ENCODE assay signal across 9 cellular contexts in the genomic region with DNA sequence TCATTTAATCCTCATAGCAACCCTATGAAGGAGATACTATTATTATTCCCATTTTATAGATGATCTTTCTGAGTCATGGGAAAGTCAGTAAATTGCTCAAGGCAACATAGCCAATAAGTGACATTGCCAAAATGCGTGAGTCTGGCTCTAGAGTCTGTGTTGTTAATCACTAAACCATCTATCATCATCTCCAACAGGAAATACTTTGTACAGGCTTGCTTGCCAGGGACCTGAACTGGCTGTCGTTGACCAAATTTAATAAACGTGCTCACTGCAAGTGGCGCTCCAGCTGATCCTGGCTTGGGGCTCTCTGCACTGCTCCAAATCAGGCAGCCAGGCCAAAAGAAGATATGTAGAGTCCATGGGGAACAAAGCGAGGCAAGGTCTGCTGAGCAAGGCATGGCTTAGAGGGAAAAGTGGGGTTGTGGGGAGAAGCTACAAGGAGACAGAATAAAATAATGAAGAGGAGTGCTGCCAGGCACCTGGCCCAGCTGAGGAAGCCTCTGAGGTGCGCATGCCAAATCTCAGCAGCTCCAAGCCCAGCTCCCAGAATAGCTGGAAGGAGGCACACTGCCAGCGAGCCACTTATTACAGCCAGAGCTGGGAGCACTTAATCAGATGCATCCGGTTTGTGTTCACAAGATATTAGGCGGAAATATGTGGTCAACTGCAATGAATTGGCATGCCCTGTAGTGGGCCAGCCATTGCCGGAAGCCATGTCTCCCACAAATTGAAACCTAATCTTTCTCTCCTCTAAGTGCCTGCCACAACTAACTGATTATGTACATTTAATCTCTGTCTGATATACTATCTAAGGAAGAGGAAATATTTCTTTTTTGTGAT. TPM values are rescaled to one million over a fixed set of nuclear protein-coding genes. Genes with fewer than 3 reads are reported as not detected.
DNase-seq lines count a peak whose midpoint lies in the region; FAIRE-seq and TF ChIP-seq lines count a peak whose summit lies in the region.
"Had no signal": no experiment of that assay in that cellular context is flagged by ENCODE, and none has a peak within 500 bp of the region (broad histone marks: within the 10 kb centered on the region; RNA-seq: fewer than 3 reads in every experiment).

No MANE protein-coding gene starts in this region.

- H3K27ac ChIP-seq in VCaP (peak overlapping the region; percentile 71), hepatocyte (no peak overlapping the region)

- no peaks in the 10 kb centered on the region for H3K27me3 ChIP-seq in hepatocyte

- H3K36me3 Mint-ChIP-seq in activated CD4-positive, alpha-beta memory T cell treated with anti-CD3 and anti-CD28 coated beads, Interleukin-2, amount 10 ng/mL, durations not matched to agents 7 days and 5 days (ENCODE audit: low read depth) = no peaks in the 10 kb centered on the region
- no peaks in the 10 kb centered on the region for H3K36me3 Mint-ChIP-seq in activated CD4-positive, alpha-beta memory T cell treated with anti-CD3 and anti-CD28 coated beads for 36 hours
- H3K36me3 Mint-ChIP-seq in endothelial cell (ENCODE audit: low read depth, unreplicated experiment) = no peaks in the 10 kb centered on the region
- H3K36me3 Mint-ChIP-seq: naive B cell had no signal

- no peak overlapping the region for H3K4me3 ChIP-seq in hepatocyte

- TF ChIP-seq CTCF in VCaP (conservative IDR thresholded peaks at IDR 0.05) (peak; percentile 39; the same call in 1 of the 2 replicates), hepatocyte (IDR thresholded peaks at IDR 0.05; ENCODE audit: poor library complexity) (no peak), endothelial cell (IDR thresholded peaks at IDR 0.05; ENCODE audit: unreplicated experiment) (no peak)

- no peak overlapping the region for H3K27ac Mint-ChIP-seq in activated CD4-positive, alpha-beta memory T cell treated with anti-CD3 and anti-CD28 coated beads, Interleukin-2, amount 10 ng/mL, durations not matched to agents 7 days and 5 days
- no peak overlapping the region for H3K27ac Mint-ChIP-seq in activated CD4-positive, alpha-beta memory T cell treated with anti-CD3 and anti-CD28 coated beads for 36 hours
- H3K27ac Mint-ChIP-seq in endothelial cell (ENCODE audit: unreplicated experiment) = no peak overlapping the region

- no peaks in the 10 kb centered on the region for H3K9me3 ChIP-seq in hepatocyte (ENCODE audit: low read depth)

- peaks cover 13% of the 10 kb centered on the region for H3K4me1 Mint-ChIP-seq in activated CD4-positive, alpha-beta memory T cell treated with anti-CD3 and anti-CD28 coated beads, Interleukin-2, amount 10 ng/mL, durations not matched to agents 7 days and 5 days
- H3K4me1 Mint-ChIP-seq in activated CD4-positive, alpha-beta memory T cell treated with anti-CD3 and anti-CD28 coated beads for 36 hours (ENCODE audit: low read depth) = peaks cover 10% of the 10 kb centered on the region
- no peaks in the 10 kb centered on the region for H3K4me1 Mint-ChIP-seq in endothelial cell (ENCODE audit: unreplicated experiment)

- no peaks in the 10 kb centered on the region for H3K79me2 ChIP-seq in hepatocyte

- WGBS in hepatocyte (ENCODE audit: low lambda C conversion rate, missing lambda C conversion rate) = 64% methylated on average over 10 of the region's 10 CpGs

- H3K36me3 ChIP-seq in hepatocyte (replicated peaks; ENCODE audit: insufficient read depth, low read depth) = no peaks in the 10 kb centered on the region

- DNase-seq in activated CD4-positive, alpha-beta memory T cell treated with anti-CD3 and anti-CD28 coated beads, Interleukin-2, amount 10 ng/mL, durations not matched to agents 7 days and 5 days = peak; percentile 30
- no peak for DNase-seq in activated CD4-positive, alpha-beta memory T cell treated with anti-CD3 and anti-CD28 coated beads for 36 hours
- DNase-seq in HPDE6-E6E7 (ENCODE audit: extremely low spot score) = peak; percentile 54
- peak; percentile 44 for DNase-seq in hepatocyte (ENCODE audit: low spot score)
- peak; percentile 71 for DNase-seq in urothelium cell line (ENCODE audit: low spot score)
- no peak for DNase-seq in endothelial cell (ENCODE audit: low spot score)
- DNase-seq in NK-92 (lab: John Stamatoyannopoulos, UW; ENCODE audit: unreplicated experiment) = no peak
- DNase-seq: naive B cell had no signal

- no peaks in the 10 kb centered on the region for H3K9me2 ChIP-seq in hepatocyte (replicated peaks; ENCODE audit: insufficient read depth)

- H3K27me3 Mint-ChIP-seq in activated CD4-positive, alpha-beta memory T cell treated with anti-CD3 and anti-CD28 coated beads, Interleukin-2, amount 10 ng/mL, durations not matched to agents 7 days and 5 days = peaks cover 3% of the 10 kb centered on the region
- peaks cover 3% of the 10 kb centered on the region for H3K27me3 Mint-ChIP-seq in activated CD4-positive, alpha-beta memory T cell treated with anti-CD3 and anti-CD28 coated beads for 36 hours
- H3K27me3 Mint-ChIP-seq in endothelial cell (ENCODE audit: unreplicated experiment) = peaks cover 2% of the 10 kb centered on the region

- no peak for FAIRE-seq in urothelium cell line (lab: Jason Lieb, UNC)

- H3K4me3 Mint-ChIP-seq in activated CD4-positive, alpha-beta memory T cell treated with anti-CD3 and anti-CD28 coated beads, Interleukin-2, amount 10 ng/mL, durations not matched to agents 7 days and 5 days = no peak overlapping the region
- no peak overlapping the region for H3K4me3 Mint-ChIP-seq in activated CD4-positive, alpha-beta memory T cell treated with anti-CD3 and anti-CD28 coated beads for 36 hours
- no peak overlapping the region for H3K4me3 Mint-ChIP-seq in endothelial cell (ENCODE audit: unreplicated experiment)
- H3K4me3 Mint-ChIP-seq: naive B cell had no signal

- H3K4me2 ChIP-seq in hepatocyte = no peak overlapping the region

- CTCF ChIA-PET in activated CD4-positive, alpha-beta memory T cell treated with anti-CD3 and anti-CD28 coated beads, Interleukin-2, amount 10 ng/mL, durations not matched to agents 7 days and 5 days (lab: Charles Lee) = interaction anchor here (0.6 to 2.3 kb wide), 4 partner anchors 10 to 681 kb away, joined by 3 to 6 read pairs (median 4); no protein-coding TSS in a partner anchor
- CTCF ChIA-PET in activated CD4-positive, alpha-beta memory T cell treated with anti-CD3 and anti-CD28 coated beads for 36 hours (lab: Charles Lee) = interaction anchor here (1.2 to 5.5 kb wide), 6 partner anchors 8 to 307 kb away, joined by 3 to 65 read pairs (median 4); a partner anchor contains a TSS

- POLR2A ChIA-PET in activated CD4-positive, alpha-beta memory T cell treated with anti-CD3 and anti-CD28 coated beads, Interleukin-2, amount 10 ng/mL, durations not matched to agents 7 days and 5 days (lab: Charles Lee) = interaction anchor here (1.6 kb wide), 1 partner anchor 253 kb away, joined by 3 read pairs; no protein-coding TSS in a partner anchor
- POLR2A ChIA-PET in activated CD4-positive, alpha-beta memory T cell treated with anti-CD3 and anti-CD28 coated beads for 36 hours (lab: Charles Lee) = no interaction called here

- intact Hi-C loops in activated CD4-positive, alpha-beta memory T cell treated with anti-CD3 and anti-CD28 coated beads for 36 hours (cut with micrococcal nuclease) = loop anchor here (10.0 kb wide), 1 partner anchor 576 kb away; no protein-coding TSS in a partner anchor

- H4K20me1 ChIP-seq in hepatocyte (ENCODE audit: insufficient read depth, poor library complexity, severe bottlenecking) = no peaks in the 10 kb centered on the region

- H3K9me3 Mint-ChIP-seq in activated CD4-positive, alpha-beta memory T cell treated with anti-CD3 and anti-CD28 coated beads, Interleukin-2, amount 10 ng/mL, durations not matched to agents 7 days and 5 days = no peaks in the 10 kb centered on the region
- H3K9me3 Mint-ChIP-seq in activated CD4-positive, alpha-beta memory T cell treated with anti-CD3 and anti-CD28 coated beads for 36 hours = no peaks in the 10 kb centered on the region
- no peaks in the 10 kb centered on the region for H3K9me3 Mint-ChIP-seq in endothelial cell (ENCODE audit: unreplicated experiment)
- H3K9me3 Mint-ChIP-seq: naive B cell had no signal

- H2AFZ ChIP-seq in hepatocyte = no peak overlapping the region

- no peaks in the 10 kb centered on the region for H3K4me1 ChIP-seq in hepatocyte (ENCODE audit: insufficient read depth)

RNA-seq across cellular contexts. Expression of a gene that starts 43.3 kb away (rescaled TPM):
- total RNA-seq in activated CD4-positive, alpha-beta memory T cell treated with anti-CD3 and anti-CD28 coated beads, Interleukin-2, amount 10 ng/mL, durations not matched to agents 7 days and 5 days = 1 to 10 TPM; 1.5 to 2.5 TPM
- total RNA-seq in activated CD4-positive, alpha-beta memory T cell treated with anti-CD3 and anti-CD28 coated beads for 36 hours = under 1 TPM; 0.14 to 0.15 TPM
- total RNA-seq in hepatocyte (0.16 and 0.60 TPM in 2 replicates), endothelial cell (ENCODE audit: unreplicated experiment) (0.74 TPM)
- 0.65 TPM in 1 of 2 replicates, not detected in the other for polyA plus RNA-seq in hepatocyte

RNA-seq across cellular contexts. Expression of a gene that starts 57.8 kb away (rescaled TPM):
- not detected for total RNA-seq in activated CD4-positive, alpha-beta memory T cell treated with anti-CD3 and anti-CD28 coated beads, Interleukin-2, amount 10 ng/mL, durations not matched to agents 7 days and 5 days
- total RNA-seq in activated CD4-positive, alpha-beta memory T cell treated with anti-CD3 and anti-CD28 coated beads for 36 hours = not detected
- total RNA-seq in hepatocyte (7.0 and 7.9 TPM in 2 replicates), endothelial cell (ENCODE audit: unreplicated experiment) (2.5 TPM)
- polyA plus RNA-seq in hepatocyte = 1.3 and 3.4 TPM in 2 replicates

Comparison
In these comparisons a context has a peak if more than half of its experiments do, and no peak if none do; other contexts are left out.
1. DNase-seq: peak in activated CD4-positive, alpha-beta memory T cell treated with anti-CD3 and anti-CD28 coated beads, Interleukin-2, amount 10 ng/mL, durations not matched to agents 7 days and 5 days (single experiment), HPDE6-E6E7 (single experiment), hepatocyte (single experiment) and urothelium cell line (single experiment); none in activated CD4-positive, alpha-beta memory T cell treated with anti-CD3 and anti-CD28 coated beads for 36 hours (single experiment), endothelial cell (single experiment) and NK-92 (single experiment).